Comparison of ENCODE assay signal across 7 cellular contexts in genomic region chr18:58978916-58979315, GRCh38.
"Had no signal": no experiment of that assay in that cellular context is flagged by ENCODE, and none has a peak within 500 bp of the region (broad histone marks: within the 10 kb centered on the region; RNA-seq: fewer than 3 reads in every experiment).

No MANE protein-coding gene starts in this region.

- H3K9ac ChIP-seq: KMS-11 had no signal

- H3K9me3 Mint-ChIP-seq: IgD-negative memory B cell had no signal

- DNase-seq: KBM-7, KG1 had no signal

- H3K27ac ChIP-seq: HL-60, KMS-11 had no signal

- H3K27me3 Mint-ChIP-seq: IgD-negative memory B cell had no signal

- H3K4me3 ChIP-seq: K562 had no signal

- ATAC-seq: HepG2, K562 had no signal

- H3K4me3 Mint-ChIP-seq: IgD-negative memory B cell had no signal

- H3K4me2 ChIP-seq: KMS-11 had no signal
